ENCODE assay signal across 5 cellular contexts in the genomic region with DNA sequence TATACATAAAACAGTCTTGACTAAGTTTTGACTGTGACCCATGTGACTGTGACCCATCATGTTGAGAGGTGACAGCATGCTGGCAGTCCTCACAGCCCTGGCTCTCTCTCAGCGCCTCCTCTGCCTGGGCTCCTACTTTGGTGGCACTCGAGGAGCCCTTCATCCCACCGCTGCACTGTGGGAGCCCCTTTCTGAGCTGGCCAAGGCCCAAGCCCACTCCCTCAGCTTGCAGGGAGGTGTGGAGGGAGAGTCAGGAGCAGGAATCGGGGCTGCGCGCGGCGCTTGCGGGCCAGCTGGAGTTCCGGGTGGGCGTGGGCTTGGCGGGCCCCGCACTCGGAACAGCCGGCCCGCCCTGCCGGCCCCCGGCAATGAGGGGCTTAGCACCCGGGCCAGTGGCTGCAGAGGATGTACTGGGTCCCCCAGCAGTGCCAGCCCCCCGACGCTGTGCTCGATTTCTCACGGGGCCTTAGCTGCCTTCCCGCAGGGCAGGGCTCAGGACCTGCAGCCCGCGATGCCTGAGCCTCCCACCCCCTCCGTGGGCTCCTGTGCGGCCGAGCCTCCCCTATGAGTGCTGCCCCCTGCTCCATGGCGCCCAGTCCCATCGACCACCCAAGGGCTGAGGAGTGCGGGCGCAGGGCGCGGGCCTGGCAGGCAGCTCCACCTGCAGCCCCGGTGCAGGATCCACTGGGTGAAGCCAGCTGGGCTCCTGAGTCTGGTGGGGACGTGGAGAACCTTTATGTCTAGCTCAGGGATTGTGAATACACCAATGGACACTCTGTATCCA.
A peak's percentile ranks its signal among the peaks of the same experiment; 100 is the strongest.
DNase-seq lines count a peak whose midpoint lies in the region; ATAC-seq and TF ChIP-seq lines count a peak whose summit lies in the region.
"Not testable (repeated sequence)": the region's sequence is repeated elsewhere in the genome, so short reads cannot be mapped to it uniquely, and the experiment has no call there.

No MANE protein-coding gene starts in this region.

- not testable (repeated sequence) for TF ChIP-seq POLR2A in heart left ventricle (IDR thresholded peaks at IDR 0.05)

- H3K27me3 ChIP-seq in heart left ventricle; left ventricle myocardium inferior (ENCODE audit: low read depth); right cardiac atrium (ENCODE audit: control insufficient read depth, insufficient read depth); neuronal stem cell (ENCODE audit: control insufficient read depth in 3 of 3, insufficient read depth in 3 of 3, low read depth in 1 of 3, low read length in 3 of 3): not testable (repeated sequence)

- not testable (repeated sequence) for H2AK5ac ChIP-seq in neuronal stem cell (ENCODE audit: low read depth, low read length)

- H2BK120ac ChIP-seq in neuronal stem cell (ENCODE audit: low read depth, low read length), result not testable (repeated sequence)

- not testable (repeated sequence) for H3K4ac ChIP-seq in neuronal stem cell (ENCODE audit: low read length)

- ATAC-seq in Right ventricle myocardium inferior, heart left ventricle, right cardiac atrium: not testable (repeated sequence)

- not testable (repeated sequence) for H3K79me1 ChIP-seq in neuronal stem cell (ENCODE audit: low read depth, low read length)

- H2BK12ac ChIP-seq in neuronal stem cell (ENCODE audit: low read length), result not testable (repeated sequence)

- H3K9ac ChIP-seq in neuronal stem cell (ENCODE audit: low read depth, low read length, poor library complexity), result not testable (repeated sequence)

- H3K4me1 ChIP-seq in heart left ventricle; left ventricle myocardium inferior; right cardiac atrium (ENCODE audit: control insufficient read depth, insufficient read depth, low read length); neuronal stem cell (ENCODE audit: control insufficient read depth in 2 of 2, insufficient read depth in 1 of 2, low read depth in 1 of 2, low read length in 2 of 2): not testable (repeated sequence)

- intact Hi-C loops in Right ventricle myocardium inferior (cut with DNase I); heart left ventricle (cut with DNase I); left ventricle myocardium inferior (cut with micrococcal nuclease); right cardiac atrium (cut with DNase I): not testable (repeated sequence)

- peak overlapping the region; percentile 28 for H3K18ac ChIP-seq in neuronal stem cell (ENCODE audit: low read length)

- peak overlapping the region; percentile 71 for H3K14ac ChIP-seq in neuronal stem cell (ENCODE audit: low read length)

- H4K91ac ChIP-seq in neuronal stem cell (ENCODE audit: low read depth, low read length, poor library complexity), result not testable (repeated sequence)

- not testable (repeated sequence) for H3K4me2 ChIP-seq in neuronal stem cell (ENCODE audit: insufficient read depth, low read length, poor library complexity, severe bottlenecking)

- not testable (repeated sequence) for H3K27ac ChIP-seq in heart left ventricle; left ventricle myocardium inferior (replicated peaks); right cardiac atrium (ENCODE audit: low read length); neuronal stem cell (replicated peaks; ENCODE audit: low read length)

- DNase-seq in Right ventricle myocardium inferior (ENCODE audit: missing footprints) (peak; percentile 68), heart left ventricle (peak in 3 of 5 donors; percentile 38 to 64 (median 63)), left ventricle myocardium inferior (peak; percentile 41), right cardiac atrium (peak in 2 of 3 donors; percentile 24 to 52)
- DNase-seq in neuronal stem cell (ENCODE audit: low spot score), result not testable (repeated sequence)

- H2BK15ac ChIP-seq in neuronal stem cell (ENCODE audit: low read length), result not testable (repeated sequence)

- H3K23ac ChIP-seq in neuronal stem cell (ENCODE audit: low read depth, low read length, poor library complexity), result not testable (repeated sequence)

- not testable (repeated sequence) for H4K8ac ChIP-seq in neuronal stem cell (ENCODE audit: low read depth, low read length)

- H3K36me3 ChIP-seq in heart left ventricle; left ventricle myocardium inferior; neuronal stem cell (replicated peaks in 1 of 2; ENCODE audit: control insufficient read depth in 2 of 2, insufficient read depth in 2 of 2, low read length in 2 of 2): not testable (repeated sequence)

- not testable (repeated sequence) for H3K4me3 ChIP-seq in heart left ventricle; left ventricle myocardium inferior; right cardiac atrium (ENCODE audit: low read length); neuronal stem cell (ENCODE audit: low read length in 2 of 2)

- TF ChIP-seq CTCF in heart left ventricle (IDR thresholded peaks at IDR 0.05); left ventricle myocardium inferior (IDR thresholded peaks at IDR 0.05; ENCODE audit: borderline replicate concordance): not testable (repeated sequence)

- WGBS in heart left ventricle, 4 donors, result 80 to 89% (median 87%) methylated on average over 7 to 37 of the region's 37 CpGs
- WGBS in right cardiac atrium, result 87% methylated on average over 36 of the region's 37 CpGs
- no CpG with 5 or more reads among the region's 37 CpGs for WGBS in neuronal stem cell (ENCODE audit: extremely low coverage in 2 of 2, insufficient read length in 2 of 2, insufficient replicate concordance in 1 of 2), 2 donors

- H2AFZ ChIP-seq in neuronal stem cell (ENCODE audit: low read length), result not testable (repeated sequence)

- H2BK5ac ChIP-seq in neuronal stem cell (ENCODE audit: low read length), result not testable (repeated sequence)

- H3K9me3 ChIP-seq in heart left ventricle; left ventricle myocardium inferior (replicated peaks); right cardiac atrium (ENCODE audit: control insufficient read depth, low read length); neuronal stem cell (replicated peaks in 1 of 2; ENCODE audit: control insufficient read depth in 2 of 2, insufficient read depth in 1 of 2, low read depth in 1 of 2, low read length in 2 of 2): not testable (repeated sequence)
